9 cellular contexts compared by ENCODE assay signal in the genomic region with DNA sequence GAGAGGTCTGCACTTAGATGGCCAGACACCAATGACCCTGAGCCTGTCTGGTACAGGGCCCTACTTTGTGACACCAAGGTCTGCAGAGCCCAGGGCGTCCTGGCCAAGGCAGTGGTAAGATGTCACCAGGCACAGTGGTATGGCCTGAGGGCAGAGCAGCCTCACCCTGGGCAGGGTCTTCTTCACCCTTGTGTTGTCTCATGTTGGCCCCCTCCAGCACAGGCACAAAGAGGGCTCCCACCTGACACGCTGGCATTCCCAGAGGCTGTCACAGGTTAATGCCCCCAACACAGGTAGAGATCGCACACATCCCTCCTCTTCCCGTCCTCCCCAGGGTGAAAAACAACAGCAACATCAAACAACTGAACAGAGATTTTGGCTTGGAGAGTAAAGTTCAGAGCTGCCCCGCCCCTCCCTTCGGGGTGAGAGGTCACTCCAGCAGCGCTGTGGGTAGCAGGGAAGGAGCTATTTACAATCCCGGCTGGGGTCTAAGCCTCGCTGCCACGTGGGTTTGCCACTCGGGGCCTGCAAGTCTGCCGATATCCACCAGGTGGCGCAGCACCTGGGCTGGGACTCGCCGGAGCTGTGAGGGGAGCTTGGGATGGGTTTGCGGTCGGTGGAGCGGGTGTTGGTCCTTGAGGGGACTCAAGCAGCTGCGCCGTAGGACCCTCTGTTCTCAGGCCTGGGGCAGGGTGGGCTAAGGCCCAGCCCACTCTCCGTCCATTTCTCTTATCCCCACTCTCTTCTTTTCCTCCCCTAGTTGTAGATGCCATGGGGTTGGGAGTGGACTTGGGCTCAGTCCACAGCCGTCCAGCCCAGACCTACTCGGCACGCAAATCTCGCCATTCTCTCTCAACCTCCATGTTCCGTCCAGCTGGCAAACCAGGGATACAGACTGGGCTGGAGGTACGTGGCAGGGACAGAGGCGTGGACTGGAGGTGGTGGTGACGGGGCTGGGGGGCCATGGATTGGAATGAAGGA. TPM values are rescaled to one million over a fixed set of nuclear protein-coding genes. Genes with fewer than 3 reads are reported as not detected.
DNase-seq lines count a peak whose midpoint lies in the region; ATAC-seq and TF ChIP-seq lines count a peak whose summit lies in the region.
"Had no signal": no experiment of that assay in that cellular context is flagged by ENCODE, and none has a peak within 500 bp of the region (broad histone marks: within the 10 kb centered on the region; RNA-seq: fewer than 3 reads in every experiment).

No MANE protein-coding gene starts in this region.

- CTCF ChIA-PET in Calu3 (lab: Charles Lee), result interaction anchor here (0.6 to 2.0 kb wide), 16 partner anchors 21 to 171 kb away, joined by 3 to 68 read pairs (median 3); partner anchors contain the start of genes DPM3, KRTCAP2, SCAMP3 and SLC50A1
- CTCF ChIA-PET in PC-9 (lab: Charles Lee), result interaction anchor here (0.6 to 2.0 kb wide), 12 partner anchors 37 to 606 kb away, joined by 3 to 20 read pairs (median 3); partner anchors contain the start of gene KRTCAP2

- H4K20me1 ChIP-seq in PC-9 (ENCODE audit: insufficient read depth), result no peaks in the 10 kb centered on the region

- no peak overlapping the region for H3K4me3 ChIP-seq in PC-9

- no peaks in the 10 kb centered on the region for H3K36me3 ChIP-seq in PC-9 (ENCODE audit: low read depth)

- peak; percentile 76 for TF ChIP-seq RAD21 in Ishikawa (IDR thresholded peaks at IDR 0.05; ENCODE audit: low read depth)

- H3K9me3 Mint-ChIP-seq in Calu3 (ENCODE audit: low read depth, unreplicated experiment) (no peaks in the 10 kb centered on the region), nephron (no peaks in the 10 kb centered on the region)
- no peaks in the 10 kb centered on the region for H3K9me3 Mint-ChIP-seq in activated T-cell treated with anti-CD3 and anti-CD28 coated beads, Interleukin-2, amount 50 U/mL, for 4 hours

- H2AFZ ChIP-seq in PC-9, result peak overlapping the region; percentile 58

- H3K27me3 Mint-ChIP-seq in Calu3 (ENCODE audit: unreplicated experiment), result peaks cover 23% of the 10 kb centered on the region
- peaks cover under 1% of the 10 kb centered on the region for H3K27me3 Mint-ChIP-seq in activated T-cell treated with anti-CD3 and anti-CD28 coated beads, Interleukin-2, amount 50 U/mL, for 4 hours (ENCODE audit: low read depth)
- peaks cover 13% of the 10 kb centered on the region for H3K27me3 Mint-ChIP-seq in nephron (ENCODE audit: low read depth)

- H3K27ac Mint-ChIP-seq in Calu3 (ENCODE audit: unreplicated experiment) (no peak overlapping the region), nephron (peak overlapping the region in 1 of 3 experiments; percentile 70)

- no peaks in the 10 kb centered on the region for H3K36me3 Mint-ChIP-seq in Calu3 (ENCODE audit: insufficient read depth, unreplicated experiment)
- H3K36me3 Mint-ChIP-seq in activated T-cell treated with anti-CD3 and anti-CD28 coated beads, Interleukin-2, amount 50 U/mL, for 4 hours (ENCODE audit: insufficient read depth), result no peaks in the 10 kb centered on the region
- H3K36me3 Mint-ChIP-seq in nephron (ENCODE audit: low read depth), result peaks cover 7% of the 10 kb centered on the region

- H3K79me2 ChIP-seq in PC-9 (ENCODE audit: low read depth), result no peaks in the 10 kb centered on the region

- POLR2A ChIA-PET in PC-9 (lab: Charles Lee; ENCODE audit: unreplicated experiment), result interaction anchor here (0.6 to 0.7 kb wide), 2 partner anchors 43 to 82 kb away, joined by 3 to 15 read pairs; partner anchors contain the start of gene KRTCAP2

- H3K27ac ChIP-seq in PC-9, result no peak overlapping the region

- peak overlapping the region; percentile 60 for H3K4me2 ChIP-seq in PC-9

- DNase-seq in Calu3 (peak; percentile 91), PC-9 (peak; percentile 51 to 79), fibroblast of gingiva (ENCODE audit: low read depth) (peak; percentile 35)
- peak; percentile 82 for DNase-seq in activated T-cell treated with anti-CD3 and anti-CD28 coated beads, Interleukin-2, amount 50 U/mL, for 4 hours
- peak; percentile 67 for DNase-seq in stimulated activated naive CD4-positive, alpha-beta T cell treated with Interleukin-2 at 50 U/mL for 16 hours (lab: John Stamatoyannopoulos, UW)

- H3K4me3 Mint-ChIP-seq in Calu3 (ENCODE audit: low read depth, unreplicated experiment), result peak overlapping the region; percentile 29
- H3K4me3 Mint-ChIP-seq in activated T-cell treated with anti-CD3 and anti-CD28 coated beads, Interleukin-2, amount 50 U/mL, for 4 hours, result no peak overlapping the region
- peak overlapping the region in 1 of 3 experiments; percentile 26 for H3K4me3 Mint-ChIP-seq in nephron

- peaks cover 8% of the 10 kb centered on the region; the same call in 1 of the 2 replicates for H3F3A ChIP-seq in PC-9 (ENCODE audit: insufficient read depth, low read depth)

- no TSS peak for BruUV-seq in Calu3 (replicated peaks; lab: Mats Ljungman, UMichigan)
- no TSS peak for BruUV-seq in PC-9 (replicated peaks; lab: Mats Ljungman, UMichigan)

- no peaks in the 10 kb centered on the region for H3K9me2 ChIP-seq in PC-9 (ENCODE audit: insufficient read depth)

- H3K9me3 ChIP-seq in PC-9 (ENCODE audit: insufficient read depth, low read depth), result no peaks in the 10 kb centered on the region

- intact Hi-C loops in Calu3 (cut with micrococcal nuclease; ENCODE audit: unreplicated experiment), result loop anchor here (1.0 to 5.0 kb wide), 2 partner anchors 36 to 76 kb away; partner anchors contain the start of gene EFNA1
- intact Hi-C loops in PC-9 (cut with micrococcal nuclease; ENCODE audit: unreplicated experiment), result loop anchor here (1.0 kb wide), 1 partner anchor 76 kb away; no protein-coding TSS in a partner anchor

- TF ChIP-seq EP300 in Ishikawa (IDR thresholded peaks at IDR 0.05; ENCODE audit: borderline replicate concordance), result no peak

- H3K27me3 ChIP-seq in PC-9 (ENCODE audit: insufficient read depth, low read depth), result no peaks in the 10 kb centered on the region

- H3K4me1 Mint-ChIP-seq in Calu3 (ENCODE audit: low read depth, unreplicated experiment) (peaks cover 10% of the 10 kb centered on the region), nephron (peaks cover 46% of the 10 kb centered on the region)
- peaks cover 5% of the 10 kb centered on the region for H3K4me1 Mint-ChIP-seq in activated T-cell treated with anti-CD3 and anti-CD28 coated beads, Interleukin-2, amount 50 U/mL, for 4 hours (ENCODE audit: low read depth)

- peak; percentile 97 for TF ChIP-seq CTCF in Calu3 (IDR thresholded peaks at IDR 0.05; ENCODE audit: unreplicated experiment)
- peak; percentile 97 for TF ChIP-seq CTCF in PC-9 (conservative IDR thresholded peaks at IDR 0.05)
- TF ChIP-seq CTCF in nephron (IDR thresholded peaks at IDR 0.05; ENCODE audit: unreplicated experiment in 3 of 3), result peak; percentile 95 to 98 (median 96)

- 0 out of 2 replicates have a peak, but pooled peaks cover 5% of the 10 kb centered on the region for H3K4me1 ChIP-seq in PC-9 (replicated peaks; ENCODE audit: insufficient read depth)

- peak; percentile 85 to 86 for ATAC-seq in activated T-cell treated with anti-CD3 and anti-CD28 coated beads, Interleukin-2, amount 50 U/mL, for 4 hours
- ATAC-seq in GM18868 (IDR thresholded peaks at IDR 0.05; ENCODE audit: unreplicated experiment), result no peak

TF ChIP-seq in Ishikawa, 13 proteins besides CTCF, POLR2A, EP300 and RAD21:
- TF ChIP-seq TAF1 (IDR thresholded peaks at IDR 0.05; ENCODE audit: low read depth) (no peak), YY1 (IDR thresholded peaks at IDR 0.05; ENCODE audit: low read depth) (no peak), MAX (IDR thresholded peaks at IDR 0.05) (peak; percentile 87)
- TF ChIP-seq, protein P1, sequence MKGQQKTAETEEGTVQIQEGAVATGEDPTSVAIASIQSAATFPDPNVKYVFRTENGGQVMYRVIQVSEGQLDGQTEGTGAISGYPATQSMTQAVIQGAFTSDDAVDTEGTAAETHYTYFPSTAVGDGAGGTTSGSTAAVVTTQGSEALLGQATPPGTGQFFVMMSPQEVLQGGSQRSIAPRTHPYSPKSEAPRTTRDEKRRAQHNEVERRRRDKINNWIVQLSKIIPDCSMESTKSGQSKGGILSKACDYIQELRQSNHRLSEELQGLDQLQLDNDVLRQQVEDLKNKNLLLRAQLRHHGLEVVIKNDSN (IDR thresholded peaks at IDR 0.05), result peak; percentile 67

RNA-seq across cellular contexts. Expression of gene EFNA3, which starts 12.7 kb away (rescaled TPM):
- total RNA-seq in Calu3 (2022), result 1.7 and 3.4 TPM in 2 replicates
- total RNA-seq in PC-9 (2021), result 6.7 and 8.8 TPM in 2 replicates
- total RNA-seq in activated T-cell treated with anti-CD3 and anti-CD28 coated beads, Interleukin-2, amount 50 U/mL, for 4 hours, result 1 to 10 TPM in 2 of 3 donors, under 1 TPM in 1; 0.84 to 2.0 (median 1.1) TPM

RNA-seq across cellular contexts. Expression of gene EFNA4, which starts 27.8 kb away (rescaled TPM):
- 12.6 and 13.9 TPM in 2 replicates for total RNA-seq in Calu3 (2022)
- 14.0 and 17.3 TPM in 2 replicates for total RNA-seq in PC-9 (2021)
- 1 to 10 TPM; 4.2 to 4.5 (median 4.3) TPM for total RNA-seq in activated T-cell treated with anti-CD3 and anti-CD28 coated beads, Interleukin-2, amount 50 U/mL, for 4 hours

RNA-seq across cellular contexts. Expression of gene EFNA1, which starts 36.3 kb away (rescaled TPM):
- total RNA-seq in Calu3 (2022) (33.7 and 41.7 TPM in 2 replicates), PC-9 (2021) (30.6 and 35.7 TPM in 2 replicates)
- under 1 TPM; 0.30 to 0.61 (median 0.32) TPM for total RNA-seq in activated T-cell treated with anti-CD3 and anti-CD28 coated beads, Interleukin-2, amount 50 U/mL, for 4 hours
- total RNA-seq: T-helper 1 cell treated with Interleukin-12 subunit alpha and Interleukin-12 subunit beta and Interleukin-4 antibody, amounts not matched to agents 30 ng/mL and 1 ng/mL, for 36 hours had no signal

RNA-seq across cellular contexts. Expression of gene ADAM15, which starts 40.2 kb away (rescaled TPM):
- 99.1 and 103 TPM in 2 replicates for total RNA-seq in Calu3 (2022)
- 187 and 195 TPM in 2 replicates for total RNA-seq in PC-9 (2021)
- 10 to 100 TPM; 46.3 to 63.4 (median 48.8) TPM for total RNA-seq in activated T-cell treated with anti-CD3 and anti-CD28 coated beads, Interleukin-2, amount 50 U/mL, for 4 hours

RNA-seq across cellular contexts. Expression of gene SLC50A1, which starts 44.3 kb away (rescaled TPM):
- total RNA-seq in Calu3 (2022), result 68.5 and 72.0 TPM in 2 replicates
- 54.9 and 67.6 TPM in 2 replicates for total RNA-seq in PC-9 (2021)
- total RNA-seq in activated T-cell treated with anti-CD3 and anti-CD28 coated beads, Interleukin-2, amount 50 U/mL, for 4 hours, result 10 to 100 TPM; 29.1 to 36.0 (median 33.5) TPM

Comparison
In these comparisons a context has a peak if more than half of its experiments do, and no peak if none do; other contexts are left out.
1. DNase-seq: peak in every context shown above with its lines; median percentile 91 in Calu3; 82 in activated T-cell treated with anti-CD3 and anti-CD28 coated beads, Interleukin-2, amount 50 U/mL, for 4 hours; 67 in stimulated activated naive CD4-positive, alpha-beta T cell treated with Interleukin-2 at 50 U/mL for 16 hours; 65 in PC-9; 35 in fibroblast of gingiva.
2. RNA of gene EFNA1, which starts 36.3 kb away (total RNA-seq): 33.7 to 41.7 TPM in Calu3 and 30.6 to 35.7 TPM in PC-9; 0.30 to 0.61 TPM in activated T-cell treated with anti-CD3 and anti-CD28 coated beads, Interleukin-2, amount 50 U/mL, for 4 hours; every median in the first group is over 10 times any median in the second.
3. Peak in every context shown above with its lines, with median percentiles within 50 percentile points of each other: CTCF ChIP-seq.